ENCODE assay signal across 8 cellular contexts in the genomic region with DNA sequence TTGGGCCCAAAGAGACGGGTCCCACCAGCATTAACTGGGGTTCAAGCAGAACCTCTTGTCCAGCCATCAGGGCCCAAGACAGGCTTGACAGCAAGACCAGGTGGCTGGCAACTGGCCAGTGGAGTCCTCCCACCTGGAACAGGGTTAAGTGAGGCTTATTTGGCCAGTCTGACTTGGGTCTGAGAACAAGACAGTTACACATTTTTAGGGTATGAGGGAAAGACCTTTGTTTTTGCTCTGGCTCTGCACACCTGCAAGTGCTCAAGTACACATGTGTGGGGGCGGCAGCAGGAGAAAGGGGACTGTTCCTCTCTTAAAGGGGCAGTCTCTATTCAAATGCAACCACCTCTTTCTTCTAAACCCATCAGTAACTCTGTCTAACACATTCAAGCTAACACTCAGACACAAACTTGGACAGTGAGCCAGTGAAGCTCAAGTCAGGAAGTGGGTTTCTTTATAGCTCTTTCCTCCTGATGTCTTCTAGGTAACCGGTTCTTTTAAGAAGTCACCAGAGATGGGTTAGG.
DNase-seq lines count a peak whose midpoint lies in the region; ATAC-seq, FAIRE-seq and TF ChIP-seq lines count a peak whose summit lies in the region.

No MANE protein-coding gene starts in this region.

- H3K4me3 Mint-ChIP-seq in activated naive CD8-positive, alpha-beta T cell treated with anti-CD3 and anti-CD28 coated beads, Interleukin-2, amount 10 ng/mL, durations not matched to agents 7 days and 5 days: peak overlapping the region; percentile 74

- TF ChIP-seq CTCF in GM06990 (IDR thresholded peaks at IDR 0.05; ENCODE audit: insufficient read depth, low read length, poor library complexity, severe bottlenecking): no peak
- no peak for TF ChIP-seq CTCF in SK-N-SH (IDR thresholded peaks at IDR 0.05)
- TF ChIP-seq CTCF in foreskin keratinocyte (conservative IDR thresholded peaks at IDR 0.05): no peak

- H2AFZ ChIP-seq in SK-N-SH (ENCODE audit: low read depth): no peak overlapping the region

- no peak for TF ChIP-seq RAD21 in SK-N-SH (IDR thresholded peaks at IDR 0.05; ENCODE audit: low read length)

- H3K4me2 ChIP-seq in SK-N-SH: no peak overlapping the region

- peaks cover 91% of the 10 kb centered on the region for H3K79me2 ChIP-seq in SK-N-SH (ENCODE audit: insufficient read depth)

- CTCF ChIA-PET in SK-N-SH (lab: Yijun Ruan, JAX): no interaction called here

- DNase-seq in GM06990 (ENCODE audit: extremely low read depth, insufficient read length) (peak; percentile 69), urothelium cell line (ENCODE audit: low spot score) (peak; percentile 7), SK-N-SH (no peak), dedifferentiated amniotic fluid mesenchymal stem cell (ENCODE audit: extremely low spot score) (no peak), foreskin keratinocyte (no peak)
- peak; percentile 56 for DNase-seq in activated naive CD8-positive, alpha-beta T cell treated with anti-CD3 and anti-CD28 coated beads, Interleukin-2, amount 10 ng/mL, durations not matched to agents 7 days and 5 days

- H3K9ac ChIP-seq in SK-N-SH: no peak overlapping the region

- no peak for TF ChIP-seq EP300 in SK-N-SH (IDR thresholded peaks at IDR 0.05; ENCODE audit: borderline replicate concordance in 1 of 2, low read depth in 1 of 2, low read length in 1 of 2)

- peaks cover 10% of the 10 kb centered on the region for H3K36me3 ChIP-seq in GM06990 (ENCODE audit: control insufficient read depth, insufficient read depth, low read length)
- H3K36me3 ChIP-seq in SK-N-SH (replicated peaks in 1 of 2; ENCODE audit: control insufficient read depth in 1 of 2, insufficient read depth in 2 of 2, low read length in 1 of 2): peaks cover 25 to 52% of the 10 kb centered on the region in 2 experiments

- POLR2A ChIA-PET in activated naive CD8-positive, alpha-beta T cell treated with anti-CD3 and anti-CD28 coated beads, Interleukin-2, amount 10 ng/mL, durations not matched to agents 7 days and 5 days (lab: Charles Lee): interaction anchor here (0.9 to 13.6 kb wide), 13 partner anchors 9 to 186 kb away, joined by 3 to 612 read pairs (median 6); no protein-coding TSS in a partner anchor
- POLR2A ChIA-PET in SK-N-SH (lab: Yijun Ruan, JAX): no interaction called here

- peaks cover 77% of the 10 kb centered on the region for H3K36me3 Mint-ChIP-seq in activated naive CD8-positive, alpha-beta T cell treated with anti-CD3 and anti-CD28 coated beads, Interleukin-2, amount 10 ng/mL, durations not matched to agents 7 days and 5 days

- H3F3A ChIP-seq in SK-N-SH (replicated peaks; ENCODE audit: insufficient read depth): peaks cover 34% of the 10 kb centered on the region

- ATAC-seq in GM19452 (IDR thresholded peaks at IDR 0.05; ENCODE audit: unreplicated experiment) (peak; percentile 37), HG03432 (IDR thresholded peaks at IDR 0.05; ENCODE audit: unreplicated experiment) (peak; percentile 40), foreskin keratinocyte (no peak)
- ATAC-seq in activated naive CD8-positive, alpha-beta T cell treated with anti-CD3 and anti-CD28 coated beads, Interleukin-2, amount 10 ng/mL, durations not matched to agents 7 days and 5 days (ENCODE audit: low read depth): peak; percentile 51

- peaks cover 88% of the 10 kb centered on the region for H3K4me1 Mint-ChIP-seq in activated naive CD8-positive, alpha-beta T cell treated with anti-CD3 and anti-CD28 coated beads, Interleukin-2, amount 10 ng/mL, durations not matched to agents 7 days and 5 days

- H3K9me3 Mint-ChIP-seq in activated naive CD8-positive, alpha-beta T cell treated with anti-CD3 and anti-CD28 coated beads, Interleukin-2, amount 10 ng/mL, durations not matched to agents 7 days and 5 days: no peaks in the 10 kb centered on the region

- peak overlapping the region; percentile 97 for H3K27ac Mint-ChIP-seq in activated naive CD8-positive, alpha-beta T cell treated with anti-CD3 and anti-CD28 coated beads, Interleukin-2, amount 10 ng/mL, durations not matched to agents 7 days and 5 days

- WGBS in SK-N-SH (ENCODE audit: low lambda C conversion rate): 93% methylated on average over 2 of the region's 3 CpGs

- H3K27me3 ChIP-seq in GM06990 (replicated peaks; ENCODE audit: control insufficient read depth, insufficient read depth, low read length): no peaks in the 10 kb centered on the region
- H3K27me3 ChIP-seq in SK-N-SH (ENCODE audit: insufficient read depth): no peaks in the 10 kb centered on the region
- no peaks in the 10 kb centered on the region for H3K27me3 ChIP-seq in foreskin keratinocyte

- H3K27me3 Mint-ChIP-seq in activated naive CD8-positive, alpha-beta T cell treated with anti-CD3 and anti-CD28 coated beads, Interleukin-2, amount 10 ng/mL, durations not matched to agents 7 days and 5 days: no peaks in the 10 kb centered on the region

- no peak for FAIRE-seq in urothelium cell line (lab: Jason Lieb, UNC)

- H3K27ac ChIP-seq in SK-N-SH (ENCODE audit: low read depth in 2 of 2, low read length in 1 of 2) (peak overlapping the region in 1 of 2 experiments; percentile 99; a peak in 2 of 4 replicates), foreskin keratinocyte (no peak overlapping the region)

- H4K20me1 ChIP-seq in SK-N-SH (ENCODE audit: insufficient read depth): no peaks in the 10 kb centered on the region

- peaks cover 13 to 44% of the 10 kb centered on the region in 2 experiments for H3K4me1 ChIP-seq in SK-N-SH (ENCODE audit: control insufficient read depth in 1 of 2, insufficient read depth in 2 of 2, low read depth in 1 of 2, low read length in 1 of 2)
- peaks cover 28% of the 10 kb centered on the region for H3K4me1 ChIP-seq in foreskin keratinocyte

- H3K4me3 ChIP-seq in GM06990 (replicated peaks; ENCODE audit: low read depth, low read length) (peak overlapping the region; percentile 7), SK-N-SH (ENCODE audit: low read depth in 2 of 2, low read length in 1 of 2) (no peak overlapping the region)

- no peaks in the 10 kb centered on the region for H3K9me2 ChIP-seq in SK-N-SH

- no peaks in the 10 kb centered on the region for H3K9me3 ChIP-seq in SK-N-SH

TF ChIP-seq in SK-N-SH, 30 proteins besides CTCF, POLR2A, EP300 and RAD21 (continues in another document):
- TF ChIP-seq JUND (IDR thresholded peaks at IDR 0.05) (no peak), FOXJ3 (CRISPR knock-in tag; IDR thresholded peaks at IDR 0.05) (no peak), RFX5 (IDR thresholded peaks at IDR 0.05; ENCODE audit: low read length) (no peak), ELF1 (IDR thresholded peaks at IDR 0.05) (no peak), MEF2A (IDR thresholded peaks at IDR 0.05; ENCODE audit: borderline replicate concordance, low read depth) (no peak), TCF12 (IDR thresholded peaks at IDR 0.05) (no peak)
- TF ChIP-seq, protein P1, sequence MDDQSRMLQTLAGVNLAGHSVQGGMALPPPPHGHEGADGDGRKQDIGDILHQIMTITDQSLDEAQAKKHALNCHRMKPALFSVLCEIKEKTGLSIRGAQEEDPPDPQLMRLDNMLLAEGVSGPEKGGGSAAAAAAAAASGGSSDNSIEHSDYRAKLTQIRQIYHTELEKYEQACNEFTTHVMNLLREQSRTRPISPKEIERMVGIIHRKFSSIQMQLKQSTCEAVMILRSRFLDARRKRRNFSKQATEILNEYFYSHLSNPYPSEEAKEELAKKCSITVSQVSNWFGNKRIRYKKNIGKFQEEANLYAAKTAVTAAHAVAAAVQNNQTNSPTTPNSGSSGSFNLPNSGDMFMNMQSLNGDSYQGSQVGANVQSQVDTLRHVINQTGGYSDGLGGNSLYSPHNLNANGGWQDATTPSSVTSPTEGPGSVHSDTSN (IDR thresholded peaks at IDR 0.05): no peak
- TF ChIP-seq, protein P2, sequence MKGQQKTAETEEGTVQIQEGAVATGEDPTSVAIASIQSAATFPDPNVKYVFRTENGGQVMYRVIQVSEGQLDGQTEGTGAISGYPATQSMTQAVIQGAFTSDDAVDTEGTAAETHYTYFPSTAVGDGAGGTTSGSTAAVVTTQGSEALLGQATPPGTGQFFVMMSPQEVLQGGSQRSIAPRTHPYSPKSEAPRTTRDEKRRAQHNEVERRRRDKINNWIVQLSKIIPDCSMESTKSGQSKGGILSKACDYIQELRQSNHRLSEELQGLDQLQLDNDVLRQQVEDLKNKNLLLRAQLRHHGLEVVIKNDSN (IDR thresholded peaks at IDR 0.05; ENCODE audit: borderline replicate concordance, low read depth): no peak
- TF ChIP-seq, protein P3, sequence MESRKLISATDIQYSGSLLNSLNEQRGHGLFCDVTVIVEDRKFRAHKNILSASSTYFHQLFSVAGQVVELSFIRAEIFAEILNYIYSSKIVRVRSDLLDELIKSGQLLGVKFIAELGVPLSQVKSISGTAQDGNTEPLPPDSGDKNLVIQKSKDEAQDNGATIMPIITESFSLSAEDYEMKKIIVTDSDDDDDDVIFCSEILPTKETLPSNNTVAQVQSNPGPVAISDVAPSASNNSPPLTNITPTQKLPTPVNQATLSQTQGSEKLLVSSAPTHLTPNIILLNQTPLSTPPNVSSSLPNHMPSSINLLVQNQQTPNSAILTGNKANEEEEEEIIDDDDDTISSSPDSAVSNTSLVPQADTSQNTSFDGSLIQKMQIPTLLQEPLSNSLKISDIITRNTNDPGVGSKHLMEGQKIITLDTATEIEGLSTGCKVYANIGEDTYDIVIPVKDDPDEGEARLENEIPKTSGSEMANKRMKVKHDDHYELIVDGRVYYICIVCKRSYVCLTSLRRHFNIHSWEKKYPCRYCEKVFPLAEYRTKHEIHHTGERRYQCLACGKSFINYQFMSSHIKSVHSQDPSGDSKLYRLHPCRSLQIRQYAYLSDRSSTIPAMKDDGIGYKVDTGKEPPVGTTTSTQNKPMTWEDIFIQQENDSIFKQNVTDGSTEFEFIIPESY (IDR thresholded peaks at IDR 0.05; ENCODE audit: borderline replicate concordance, low read depth): no peak
- TF ChIP-seq, protein P4, sequence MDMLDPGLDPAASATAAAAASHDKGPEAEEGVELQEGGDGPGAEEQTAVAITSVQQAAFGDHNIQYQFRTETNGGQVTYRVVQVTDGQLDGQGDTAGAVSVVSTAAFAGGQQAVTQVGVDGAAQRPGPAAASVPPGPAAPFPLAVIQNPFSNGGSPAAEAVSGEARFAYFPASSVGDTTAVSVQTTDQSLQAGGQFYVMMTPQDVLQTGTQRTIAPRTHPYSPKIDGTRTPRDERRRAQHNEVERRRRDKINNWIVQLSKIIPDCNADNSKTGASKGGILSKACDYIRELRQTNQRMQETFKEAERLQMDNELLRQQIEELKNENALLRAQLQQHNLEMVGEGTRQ (IDR thresholded peaks at IDR 0.05; ENCODE audit: borderline replicate concordance, low read depth, low read length): no peak

Comparison
In these comparisons a context has a peak if more than half of its experiments do, and no peak if none do; other contexts are left out.
1. DNase-seq: peak in GM06990 (single experiment), activated naive CD8-positive, alpha-beta T cell treated with anti-CD3 and anti-CD28 coated beads, Interleukin-2, amount 10 ng/mL, durations not matched to agents 7 days and 5 days (single experiment) and urothelium cell line (single experiment); none in SK-N-SH (single experiment), dedifferentiated amniotic fluid mesenchymal stem cell (single experiment) and foreskin keratinocyte (0 of 2).